8 cellular contexts compared by ENCODE assay signal in the genomic region with DNA sequence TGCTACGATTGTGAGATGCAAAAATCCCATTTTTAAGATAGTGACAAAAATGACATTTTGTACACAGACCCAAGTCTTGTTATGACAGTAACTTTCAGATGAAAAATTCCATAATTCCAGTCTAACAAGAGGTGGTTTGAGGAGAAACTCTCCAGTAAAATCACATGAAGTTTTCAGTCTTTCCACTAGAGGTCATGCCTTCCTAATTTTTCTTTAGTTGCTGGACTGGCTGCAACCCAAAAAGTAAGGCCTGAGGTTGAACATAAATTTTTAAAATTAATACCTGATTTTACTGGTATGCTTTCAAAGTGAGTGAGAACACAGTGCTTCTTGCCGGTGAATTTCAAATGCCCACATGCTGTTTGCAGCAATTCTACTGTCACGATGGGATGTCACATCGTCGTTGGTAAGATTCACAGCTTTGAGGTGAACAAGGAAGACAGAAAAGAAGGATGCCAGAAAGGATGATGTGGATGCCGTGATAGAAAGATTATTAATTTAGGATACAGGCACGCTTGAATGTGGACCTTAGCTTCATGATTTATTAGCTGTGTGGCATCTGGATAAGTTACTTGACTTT.
A peak's percentile ranks its signal among the peaks of the same experiment; 100 is the strongest.
DNase-seq lines count a peak whose midpoint lies in the region; ATAC-seq and TF ChIP-seq lines count a peak whose summit lies in the region.

No MANE protein-coding gene starts in this region.

- no peaks in the 10 kb centered on the region for H3K9me3 Mint-ChIP-seq in Caco-2 (ENCODE audit: unreplicated experiment)

- TF ChIP-seq CTCF in Caco-2 (IDR thresholded peaks at IDR 0.05; ENCODE audit: insufficient read depth in 1 of 2, low read depth in 1 of 2, low read length in 1 of 2, severe bottlenecking in 1 of 2, unreplicated experiment in 1 of 2) (peak; percentile 55 to 77), cardiac fibroblast (IDR thresholded peaks at IDR 0.05; ENCODE audit: low read depth, low read length) (peak; percentile 62)

- H3K4ac ChIP-seq in mesendoderm (ENCODE audit: low read depth, low read length): no peak overlapping the region

- H3K36me3 ChIP-seq in Caco-2 (ENCODE audit: control insufficient read depth, insufficient read depth, low read length) (no peaks in the 10 kb centered on the region), mesendoderm (ENCODE audit: control insufficient read depth, insufficient read depth, low read length) (no peaks in the 10 kb centered on the region)

- no peaks in the 10 kb centered on the region for H3K9me3 ChIP-seq in Caco-2

- no TSS peak for BruUV-seq in Caco-2 (replicated peaks; lab: Mats Ljungman, UMichigan)

- no peak overlapping the region for H3K4me2 ChIP-seq in mesendoderm (ENCODE audit: low read length)

- intact Hi-C loops in Caco-2 (cut with micrococcal nuclease; ENCODE audit: unreplicated experiment): loop anchor here (1.0 to 10.0 kb wide), 5 partner anchors 99 to 756 kb away; no protein-coding TSS in a partner anchor

- no peak overlapping the region for H3K18ac ChIP-seq in mesendoderm (ENCODE audit: low read length)

- no peak overlapping the region for H4K5ac ChIP-seq in mesendoderm (ENCODE audit: low read length)

- H3K4me3 ChIP-seq in Caco-2 (ENCODE audit: low read depth, low read length) (no peak overlapping the region), cardiac fibroblast (replicated peaks in 1 of 2; ENCODE audit: low read depth in 2 of 2, low read length in 2 of 2) (no peak overlapping the region), mesendoderm (ENCODE audit: low read length) (no peak overlapping the region)

- no peaks in the 10 kb centered on the region for H3K27me3 Mint-ChIP-seq in Caco-2 (ENCODE audit: insufficient read depth, unreplicated experiment)

- POLR2A ChIA-PET in Caco-2 (lab: Charles Lee): no interaction called here
- POLR2A ChIA-PET in HEK293T (lab: Yijun Ruan, JAX): no interaction called here

- H3K27me3 ChIP-seq in Caco-2 (replicated peaks; ENCODE audit: control insufficient read depth, insufficient read depth, low read length): no peaks in the 10 kb centered on the region
- no peaks in the 10 kb centered on the region for H3K27me3 ChIP-seq in mesendoderm (ENCODE audit: insufficient read depth, low read length, poor library complexity)

- no peaks in the 10 kb centered on the region for H3K36me3 Mint-ChIP-seq in Caco-2 (ENCODE audit: insufficient read depth, unreplicated experiment)

- H3K27ac Mint-ChIP-seq in Caco-2 (ENCODE audit: unreplicated experiment): no peak overlapping the region

- H3K4me3 Mint-ChIP-seq in Caco-2 (ENCODE audit: unreplicated experiment): no peak overlapping the region

- no peak for ATAC-seq in HG03469 (IDR thresholded peaks at IDR 0.05; ENCODE audit: unreplicated experiment)

- H3K56ac ChIP-seq in mesendoderm (ENCODE audit: low read length): no peak overlapping the region

- DNase-seq in Caco-2 (peak in 1 of 2 experiments; percentile 56), HEK293T (ENCODE audit: extremely low spot score) (peak; percentile 14), NCI-H82 (lab: John Stamatoyannopoulos, UW) (peak; percentile 77), cardiac fibroblast (ENCODE audit: low read depth in 2 of 2) (peak; percentile 77 to 84), mesendoderm (peak; percentile 53), nucleus accumbens (lab: John Stamatoyannopoulos, UW) (no peak), GOT3 (lab: John Stamatoyannopoulos, UW) (no peak)

- no peak overlapping the region for H2BK15ac ChIP-seq in mesendoderm (replicated peaks; ENCODE audit: low read depth)

- H3K4me1 ChIP-seq in Caco-2 (peaks cover 29% of the 10 kb centered on the region), mesendoderm (ENCODE audit: control insufficient read depth, low read depth, low read length) (peaks cover 8% of the 10 kb centered on the region)

- no peak overlapping the region for H3K27ac ChIP-seq in mesendoderm (ENCODE audit: low read depth, low read length)

- no peak overlapping the region for H2AK5ac ChIP-seq in mesendoderm (ENCODE audit: low read length)

- H3K4me1 Mint-ChIP-seq in Caco-2 (ENCODE audit: low read depth, unreplicated experiment): peaks cover 46% of the 10 kb centered on the region

- H3K9ac ChIP-seq in mesendoderm (ENCODE audit: low read length): no peak overlapping the region

- CTCF ChIA-PET in Caco-2 (lab: Charles Lee) (interaction anchor here (0.6 to 1.7 kb wide), 5 partner anchors 34 to 225 kb away, joined by 3 to 9 read pairs (median 3); a partner anchor contains a TSS), HEK293T (lab: Yijun Ruan, JAX) (interaction anchor here (0.6 to 5.3 kb wide), 6 partner anchors 29 to 754 kb away, joined by 3 to 22 read pairs (median 3); no protein-coding TSS in a partner anchor)

- no peak overlapping the region for H4K8ac ChIP-seq in mesendoderm (ENCODE audit: low read depth, low read length)

- WGBS in mesendoderm (ENCODE audit: extremely low coverage, insufficient coverage, low lambda C conversion rate): no CpG with 5 or more reads among the region's 7 CpGs

- H3K23ac ChIP-seq in mesendoderm (ENCODE audit: low read length): no peak overlapping the region

- peaks cover 6% of the 10 kb centered on the region for H3K79me1 ChIP-seq in mesendoderm (ENCODE audit: low read length)

- peaks cover 12% of the 10 kb centered on the region for H3K79me2 ChIP-seq in mesendoderm (ENCODE audit: control insufficient read depth, insufficient read depth, low read length)

- H2BK120ac ChIP-seq in mesendoderm (ENCODE audit: low read depth, low read length): no peak overlapping the region

- no peak overlapping the region for H2BK5ac ChIP-seq in mesendoderm (ENCODE audit: low read length)

TF ChIP-seq in HEK293T, 16 proteins besides CTCF, POLR2A, EP300 and RAD21:
- TF ChIP-seq NFRKB (IDR thresholded peaks at IDR 0.05) (no peak), FOXK2 (IDR thresholded peaks at IDR 0.05) (no peak), ELF4 (IDR thresholded peaks at IDR 0.05) (no peak), TARDBP (IDR thresholded peaks at IDR 0.05) (no peak), SP1 (IDR thresholded peaks at IDR 0.05) (no peak), FOXA1 (IDR thresholded peaks at IDR 0.05) (no peak), ARNT (IDR thresholded peaks at IDR 0.05) (no peak), SUZ12 (IDR thresholded peaks at IDR 0.05) (no peak), FOXM1 (IDR thresholded peaks at IDR 0.05; ENCODE audit: borderline replicate concordance) (no peak)
- TF ChIP-seq, protein P1, sequence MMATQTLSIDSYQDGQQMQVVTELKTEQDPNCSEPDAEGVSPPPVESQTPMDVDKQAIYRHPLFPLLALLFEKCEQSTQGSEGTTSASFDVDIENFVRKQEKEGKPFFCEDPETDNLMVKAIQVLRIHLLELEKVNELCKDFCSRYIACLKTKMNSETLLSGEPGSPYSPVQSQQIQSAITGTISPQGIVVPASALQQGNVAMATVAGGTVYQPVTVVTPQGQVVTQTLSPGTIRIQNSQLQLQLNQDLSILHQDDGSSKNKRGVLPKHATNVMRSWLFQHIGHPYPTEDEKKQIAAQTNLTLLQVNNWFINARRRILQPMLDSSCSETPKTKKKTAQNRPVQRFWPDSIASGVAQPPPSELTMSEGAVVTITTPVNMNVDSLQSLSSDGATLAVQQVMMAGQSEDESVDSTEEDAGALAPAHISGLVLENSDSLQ (IDR thresholded peaks at IDR 0.05): no peak

Comparison
In these comparisons a context has a peak if more than half of its experiments do, and no peak if none do; other contexts are left out.
1. DNase-seq: peak in HEK293T (single experiment), NCI-H82 (single experiment), cardiac fibroblast (2 of 2) and mesendoderm (single experiment); none in nucleus accumbens (0 of 56) and GOT3 (single experiment).